ENCODE assay signal across 8 cellular contexts in the genomic region with DNA sequence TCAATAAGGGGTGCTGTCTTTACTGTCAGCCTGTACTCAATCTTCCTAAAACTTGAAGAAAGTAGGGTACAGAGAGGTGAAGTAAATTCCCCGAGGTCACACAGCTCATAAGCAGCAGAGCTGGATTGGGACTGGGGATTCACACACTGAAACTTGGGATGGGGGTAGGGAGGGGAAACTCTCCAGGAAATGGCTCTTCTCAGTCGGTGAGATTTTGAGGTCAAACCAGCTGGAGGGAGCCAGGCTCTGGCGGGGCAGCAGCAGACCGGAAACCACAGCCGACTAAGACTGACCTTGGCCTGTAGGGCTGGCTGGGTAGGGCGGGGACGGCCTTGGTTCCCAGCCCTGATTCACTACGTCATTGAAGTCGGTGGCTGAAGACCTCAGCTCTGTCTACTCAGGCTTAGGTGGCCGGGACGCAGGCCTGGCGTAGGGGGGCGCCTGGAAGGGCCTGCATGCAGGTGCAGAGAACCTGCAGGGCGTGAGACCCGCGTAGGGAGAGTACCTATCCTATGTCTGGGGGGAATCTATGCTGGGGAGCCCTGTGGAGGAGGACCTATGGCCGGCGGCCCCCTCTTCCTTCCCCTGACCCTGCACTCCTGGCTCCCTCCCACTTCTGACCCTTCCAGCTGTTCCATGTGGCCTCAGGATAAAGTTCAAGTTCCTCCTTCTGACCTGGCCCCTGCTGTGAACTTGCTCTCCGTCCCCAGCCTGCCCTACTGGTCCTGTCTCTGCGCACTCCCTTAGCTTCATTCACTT. TPM values are rescaled to one million over a fixed set of nuclear protein-coding genes. Genes with fewer than 3 reads are reported as not detected.
DNase-seq lines count a peak whose midpoint lies in the region; ATAC-seq and FAIRE-seq lines count a peak whose summit lies in the region.

No MANE protein-coding gene starts in this region.

- ATAC-seq in HG02763 (IDR thresholded peaks at IDR 0.05; ENCODE audit: unreplicated experiment): peak; percentile 67

- DNase-seq in GM18507 (ENCODE audit: extremely low spot score, insufficient read length, low read depth) (peak; percentile 72), RPMI7951 (ENCODE audit: low read depth) (peak; percentile 92), epidermal melanocyte (ENCODE audit: insufficient read length, low spot score) (peak; percentile 28), midbrain (lab: John Stamatoyannopoulos, UW) (peak; percentile 42), ureter (ENCODE audit: low spot score) (peak; percentile 64), activated gamma-delta T cell treated with Interleukin-2 at 50 U/mL for 16 hours (no peak)
- no peak for DNase-seq in stimulated activated naive CD4-positive, alpha-beta T cell treated with Interleukin-2 at 50 U/mL for 16 hours (lab: John Stamatoyannopoulos, UW)

- peak; percentile 95 for FAIRE-seq in GM18507 (lab: Jason Lieb, UNC)

RNA-seq across cellular contexts. Expression of gene SLC4A1, which starts 11.8 kb away (rescaled TPM):
- not detected in 2 replicates for total RNA-seq in RPMI7951 (2014; rRNA removed; shearing (Covaris generic))
- 0.08 TPM for total RNA-seq in ureter

RNA-seq across cellular contexts. Expression of gene RUNDC3A, which starts 28.6 kb away (rescaled TPM):
- total RNA-seq in RPMI7951 (2014; rRNA removed; shearing (Covaris generic)): 0.12 TPM in 1 of 2 replicates, not detected in the other
- total RNA-seq in ureter: 1.3 TPM

RNA-seq across cellular contexts. Expression of gene SLC25A39, which starts 44.9 kb away (rescaled TPM):
- total RNA-seq in RPMI7951 (2014; rRNA removed; shearing (Covaris generic)): 85.1 and 87.4 TPM in 2 replicates
- 135 TPM for total RNA-seq in ureter

Comparison
In these comparisons a context has a peak if more than half of its experiments do, and no peak if none do; other contexts are left out.
1. DNase-seq: peak in GM18507 (single experiment), RPMI7951 (single experiment), epidermal melanocyte (single experiment), midbrain (single experiment) and ureter (single experiment); none in stimulated activated naive CD4-positive, alpha-beta T cell treated with Interleukin-2 at 50 U/mL for 16 hours (single experiment) and activated gamma-delta T cell treated with Interleukin-2 at 50 U/mL for 16 hours (single experiment).